Comparison of ENCODE assay signal across 1 cellular context in genomic region chr11:68962527-68963250, GRCh38.
TF ChIP-seq lines count a peak whose summit lies in the region.

No MANE protein-coding gene starts in this region.

TF ChIP-seq in K562, 482 proteins besides CTCF, POLR2A, EP300 and RAD21:
- TF ChIP-seq CBFA2T3 (IDR thresholded peaks at IDR 0.05), result peak; percentile 29
- no peak for TF ChIP-seq ZNF184 (CRISPR knock-in tag; IDR thresholded peaks at IDR 0.05)
- 0 out of 2 replicates have a peak, but pooled peaks have one; percentile 9 for TF ChIP-seq ARID1B (IDR thresholded peaks at IDR 0.05)
